1 cellular context compared by ENCODE assay signal in genomic region chr7:17481118-17481517, GRCh38.
TF ChIP-seq lines count a peak whose summit lies in the region.

No MANE protein-coding gene starts in this region.

TF ChIP-seq in HepG2, 621 proteins besides CTCF, POLR2A, EP300 and RAD21 (continued from another document and continues in another):
- no peak for TF ChIP-seq PBX2 (CRISPR knock-in tag; IDR thresholded peaks at IDR 0.05)
- TF ChIP-seq SNAPC4 (CRISPR knock-in tag; IDR thresholded peaks at IDR 0.05) = no peak
- TF ChIP-seq HNF4G (IDR thresholded peaks at IDR 0.05; ENCODE audit: borderline replicate concordance, low read depth, low read length) = 0 out of 2 replicates have a peak, but pooled peaks have one; percentile 12
- no peak for TF ChIP-seq HNF4G (CRISPR knock-in tag; IDR thresholded peaks at IDR 0.05; ENCODE audit: borderline replicate concordance, low read depth)
- peak in 1 of 2 experiments; percentile 62; a peak in 1 of 4 replicates for TF ChIP-seq NR2F1 (CRISPR knock-in tag; IDR thresholded peaks at IDR 0.05)
- TF ChIP-seq ADNP (CRISPR knock-in tag; IDR thresholded peaks at IDR 0.05) = no peak
- TF ChIP-seq ZGPAT (CRISPR knock-in tag; IDR thresholded peaks at IDR 0.05) = no peak
- no peak for TF ChIP-seq KDM3A (CRISPR knock-in tag; IDR thresholded peaks at IDR 0.05; ENCODE audit: low read depth)
- TF ChIP-seq HNF4A (CRISPR knock-in tag; IDR thresholded peaks at IDR 0.05) = peak; percentile 82
- TF ChIP-seq ATF1 (CRISPR knock-in tag; IDR thresholded peaks at IDR 0.05) = no peak
- peak; percentile 57; the same call in 1 of the 2 replicates for TF ChIP-seq NR2F6 (IDR thresholded peaks at IDR 0.05)
- 0 out of 2 replicates have a peak, but pooled peaks have one; percentile 29 for TF ChIP-seq NR2F6 (CRISPR knock-in tag; IDR thresholded peaks at IDR 0.05)
- no peak for TF ChIP-seq ZNF609 (CRISPR knock-in tag; IDR thresholded peaks at IDR 0.05; ENCODE audit: borderline replicate concordance)
- no peak for TF ChIP-seq ZNF580 (CRISPR knock-in tag; IDR thresholded peaks at IDR 0.05; ENCODE audit: borderline replicate concordance, low read depth)
- peak; percentile 37; the same call in 1 of the 2 replicates for TF ChIP-seq GATAD2A (CRISPR knock-in tag; IDR thresholded peaks at IDR 0.05)
- TF ChIP-seq ZBTB10 (CRISPR knock-in tag; IDR thresholded peaks at IDR 0.05; ENCODE audit: borderline replicate concordance) = no peak
- no peak for TF ChIP-seq ZNF558 (CRISPR knock-in tag; IDR thresholded peaks at IDR 0.05; ENCODE audit: borderline replicate concordance)
- no peak for TF ChIP-seq SAFB2 (CRISPR knock-in tag; IDR thresholded peaks at IDR 0.05; ENCODE audit: borderline replicate concordance, low read depth)
- TF ChIP-seq MZF1 (CRISPR knock-in tag; IDR thresholded peaks at IDR 0.05; ENCODE audit: borderline replicate concordance) = no peak
- no peak for TF ChIP-seq SETDB1 (CRISPR knock-in tag; IDR thresholded peaks at IDR 0.05; ENCODE audit: borderline replicate concordance)
- TF ChIP-seq ZNF614 (CRISPR knock-in tag; IDR thresholded peaks at IDR 0.05; ENCODE audit: borderline replicate concordance) = no peak
- no peak for TF ChIP-seq MXI1 (IDR thresholded peaks at IDR 0.05; ENCODE audit: borderline replicate concordance, low read depth, low read length)
- peak; percentile 22 for TF ChIP-seq TEAD3 (CRISPR knock-in tag; optimal IDR thresholded peaks at IDR 0.05; ENCODE audit: borderline replicate concordance)
- no peak for TF ChIP-seq KLF13 (CRISPR knock-in tag; IDR thresholded peaks at IDR 0.05)
- no peak for TF ChIP-seq ZHX1 (CRISPR knock-in tag; IDR thresholded peaks at IDR 0.05; ENCODE audit: low read depth)
- TF ChIP-seq KDM1A (CRISPR knock-in tag; IDR thresholded peaks at IDR 0.05) = peak; percentile 67; the same call in 1 of the 2 replicates
- no peak for TF ChIP-seq FOXC1 (CRISPR knock-in tag; IDR thresholded peaks at IDR 0.05; ENCODE audit: borderline replicate concordance)
- TF ChIP-seq ZNF232 (CRISPR knock-in tag; IDR thresholded peaks at IDR 0.05; ENCODE audit: borderline replicate concordance) = no peak
- TF ChIP-seq MLLT10 (CRISPR knock-in tag; IDR thresholded peaks at IDR 0.05) = no peak
- no peak for TF ChIP-seq ZSCAN21 (CRISPR knock-in tag; IDR thresholded peaks at IDR 0.05; ENCODE audit: borderline replicate concordance)
- no peak for TF ChIP-seq ZBTB49 (CRISPR knock-in tag; IDR thresholded peaks at IDR 0.05; ENCODE audit: borderline replicate concordance)
- no peak for TF ChIP-seq ZNF20 (CRISPR knock-in tag; IDR thresholded peaks at IDR 0.05)
- no peak for TF ChIP-seq HNF1B (CRISPR knock-in tag; IDR thresholded peaks at IDR 0.05)
